In genomic region chr3:160598865-160599264, GRCh38 we compare ENCODE assay signal across 18 cellular contexts. TPM values are rescaled to one million over a fixed set of nuclear protein-coding genes. Genes with fewer than 3 reads are reported as not detected.
DNase-seq lines count a peak whose midpoint lies in the region; ATAC-seq, FAIRE-seq and TF ChIP-seq lines count a peak whose summit lies in the region.
"Had no signal": no experiment of that assay in that cellular context is flagged by ENCODE, and none has a peak within 500 bp of the region (broad histone marks: within the 10 kb centered on the region; RNA-seq: fewer than 3 reads in every experiment).

No MANE protein-coding gene starts in this region.

- DNase-seq in small intestine (peak; percentile 75), NCI-H1105 (lab: John Stamatoyannopoulos, UW) (no peak)
- no peak for DNase-seq in activated CD4-positive, alpha-beta T cell treated with anti-CD3 and anti-CD28 coated beads, Interleukin-2, amount 10 ng/mL, durations not matched to agents 7 days and 5 days
- DNase-seq: C1 segment of cervical spinal cord; Calu3; CD4-positive, alpha-beta memory T cell; COR-L47; DMS53; DMS79 treated with DMSO at 0.1 percent for 48 hours; GF-D8; H9 had no signal

- peak; percentile 28 to 49 for TF ChIP-seq RAD21 in liver (IDR thresholded peaks at IDR 0.05)

- H3K27ac ChIP-seq in liver (ENCODE audit: low read depth in 1 of 2, low read length in 2 of 2): peak overlapping the region; percentile 77 to 89
- H3K27ac ChIP-seq in small intestine (ENCODE audit: low read depth in 1 of 2, low read length in 1 of 2): no peak overlapping the region

- H3K27me3 Mint-ChIP-seq in activated CD4-positive, alpha-beta T cell treated with anti-CD3 and anti-CD28 coated beads, Interleukin-2, amount 10 ng/mL, durations not matched to agents 7 days and 5 days: peaks cover 10% of the 10 kb centered on the region

- H3K4me1 ChIP-seq in liver (ENCODE audit: control insufficient read depth in 4 of 4, insufficient read depth in 4 of 4, low read length in 3 of 4): peaks cover 5 to 31% (median 29%) of the 10 kb centered on the region in 4 donors
- no peaks in the 10 kb centered on the region for H3K4me1 ChIP-seq in small intestine (ENCODE audit: control insufficient read depth in 2 of 2, insufficient read depth in 1 of 2, low read depth in 1 of 2, low read length in 1 of 2)

- ATAC-seq in HG02610 (IDR thresholded peaks at IDR 0.05; ENCODE audit: unreplicated experiment): no peak
- ATAC-seq: GM23338, HCT116 had no signal

- H3K27ac Mint-ChIP-seq in activated CD4-positive, alpha-beta T cell treated with anti-CD3 and anti-CD28 coated beads, Interleukin-2, amount 10 ng/mL, durations not matched to agents 7 days and 5 days: no peak overlapping the region
- H3K27ac Mint-ChIP-seq: CD4-positive, alpha-beta memory T cell; GM23338; H9 had no signal

- no peaks in the 10 kb centered on the region for H3K27me3 ChIP-seq in liver (ENCODE audit: control insufficient read depth in 4 of 4, insufficient read depth in 4 of 4, low read length in 3 of 4)
- no peaks in the 10 kb centered on the region for H3K27me3 ChIP-seq in small intestine (ENCODE audit: control insufficient read depth in 2 of 2, insufficient read depth in 2 of 2, low read length in 2 of 2)

- TF ChIP-seq CTCF in liver (IDR thresholded peaks at IDR 0.05; ENCODE audit: low read depth, low read length, missing input control): no peak

- H3K9me3 ChIP-seq in liver (ENCODE audit: control insufficient read depth in 4 of 4, low read length in 3 of 4) (no peaks in the 10 kb centered on the region), small intestine (ENCODE audit: control insufficient read depth, low read depth) (no peaks in the 10 kb centered on the region)

- POLR2A ChIA-PET in activated CD4-positive, alpha-beta T cell treated with anti-CD3 and anti-CD28 coated beads, Interleukin-2, amount 10 ng/mL, durations not matched to agents 7 days and 5 days (lab: Charles Lee): no interaction called here

- no peak overlapping the region for H3K4me3 Mint-ChIP-seq in activated CD4-positive, alpha-beta T cell treated with anti-CD3 and anti-CD28 coated beads, Interleukin-2, amount 10 ng/mL, durations not matched to agents 7 days and 5 days
- H3K4me3 Mint-ChIP-seq: CD4-positive, alpha-beta memory T cell; GM23338; H9 had no signal

- no peaks in the 10 kb centered on the region for H3K9me3 Mint-ChIP-seq in activated CD4-positive, alpha-beta T cell treated with anti-CD3 and anti-CD28 coated beads, Interleukin-2, amount 10 ng/mL, durations not matched to agents 7 days and 5 days
- H3K9me3 Mint-ChIP-seq: GM23338, H9 had no signal

- CTCF ChIA-PET in activated CD4-positive, alpha-beta T cell treated with anti-CD3 and anti-CD28 coated beads, Interleukin-2, amount 10 ng/mL, durations not matched to agents 7 days and 5 days (lab: Charles Lee): no interaction called here

- no peaks in the 10 kb centered on the region for H3K36me3 Mint-ChIP-seq in activated CD4-positive, alpha-beta T cell treated with anti-CD3 and anti-CD28 coated beads, Interleukin-2, amount 10 ng/mL, durations not matched to agents 7 days and 5 days (ENCODE audit: low read depth)
- H3K36me3 Mint-ChIP-seq: CD4-positive, alpha-beta memory T cell had no signal

- FAIRE-seq in islet of Langerhans (lab: Jason Lieb, UNC) (peak; percentile 55), small intestine (lab: Jason Lieb, UNC) (no peak)
- FAIRE-seq: GM12891, GM18507 had no signal

- H3K4me3 ChIP-seq in liver (ENCODE audit: low read depth in 1 of 3, low read length in 3 of 3) (no peak overlapping the region), small intestine (ENCODE audit: low read depth in 1 of 2, low read length in 2 of 2) (no peak overlapping the region)
- H3K4me3 ChIP-seq: GM23338 had no signal

- H3K4me1 Mint-ChIP-seq in activated CD4-positive, alpha-beta T cell treated with anti-CD3 and anti-CD28 coated beads, Interleukin-2, amount 10 ng/mL, durations not matched to agents 7 days and 5 days: no peaks in the 10 kb centered on the region
- H3K4me1 Mint-ChIP-seq: CD4-positive, alpha-beta memory T cell; GM23338; H9 had no signal

- no peaks in the 10 kb centered on the region for H3K36me3 ChIP-seq in liver (ENCODE audit: control insufficient read depth in 4 of 4, insufficient read depth in 3 of 4, low read depth in 1 of 4, low read length in 3 of 4)
- H3K36me3 ChIP-seq in small intestine (ENCODE audit: control insufficient read depth in 2 of 2, insufficient read depth in 2 of 2, low read length in 2 of 2): no peaks in the 10 kb centered on the region

- no peak overlapping the region for H3K9ac ChIP-seq in liver (ENCODE audit: low read depth in 1 of 2, low read length in 2 of 2)

- WGBS in liver: 32% methylated on average over 2 of the region's 2 CpGs
- WGBS in small intestine, 3 donors: 19 to 59% (median 33%) methylated on average over 2 of the region's 2 CpGs

TF ChIP-seq in liver, 16 proteins besides CTCF, POLR2A, EP300 and RAD21:
- TF ChIP-seq, protein P1, sequence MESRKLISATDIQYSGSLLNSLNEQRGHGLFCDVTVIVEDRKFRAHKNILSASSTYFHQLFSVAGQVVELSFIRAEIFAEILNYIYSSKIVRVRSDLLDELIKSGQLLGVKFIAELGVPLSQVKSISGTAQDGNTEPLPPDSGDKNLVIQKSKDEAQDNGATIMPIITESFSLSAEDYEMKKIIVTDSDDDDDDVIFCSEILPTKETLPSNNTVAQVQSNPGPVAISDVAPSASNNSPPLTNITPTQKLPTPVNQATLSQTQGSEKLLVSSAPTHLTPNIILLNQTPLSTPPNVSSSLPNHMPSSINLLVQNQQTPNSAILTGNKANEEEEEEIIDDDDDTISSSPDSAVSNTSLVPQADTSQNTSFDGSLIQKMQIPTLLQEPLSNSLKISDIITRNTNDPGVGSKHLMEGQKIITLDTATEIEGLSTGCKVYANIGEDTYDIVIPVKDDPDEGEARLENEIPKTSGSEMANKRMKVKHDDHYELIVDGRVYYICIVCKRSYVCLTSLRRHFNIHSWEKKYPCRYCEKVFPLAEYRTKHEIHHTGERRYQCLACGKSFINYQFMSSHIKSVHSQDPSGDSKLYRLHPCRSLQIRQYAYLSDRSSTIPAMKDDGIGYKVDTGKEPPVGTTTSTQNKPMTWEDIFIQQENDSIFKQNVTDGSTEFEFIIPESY (IDR thresholded peaks at IDR 0.05): peak; percentile 48
- TF ChIP-seq MAX (IDR thresholded peaks at IDR 0.05) (peak; percentile 61), HNF4A (conservative IDR thresholded peaks at IDR 0.05) (peak; percentile 98 to 99), EGR1 (IDR thresholded peaks at IDR 0.05; ENCODE audit: low read depth in 2 of 2) (no peak), HNF4G (IDR thresholded peaks at IDR 0.05) (peak; percentile 87), NR2F2 (IDR thresholded peaks at IDR 0.05) (no peak), RXRA (IDR thresholded peaks at IDR 0.05) (peak; percentile 61 to 72), TAF1 (conservative IDR thresholded peaks at IDR 0.05) (no peak), YY1 (IDR thresholded peaks at IDR 0.05) (peak; percentile 73), FOXA1 (IDR thresholded peaks at IDR 0.05) (peak; percentile 45), FOXA2 (IDR thresholded peaks at IDR 0.05) (peak; percentile 46), SP1 (IDR thresholded peaks at IDR 0.05) (peak; percentile 92), GABPA (IDR thresholded peaks at IDR 0.05 in 1 of 2, conservative IDR thresholded peaks at IDR 0.05 in 1 of 2) (no peak), JUND (IDR thresholded peaks at IDR 0.05) (peak; percentile 51 to 89)
- TF ChIP-seq, protein P2, sequence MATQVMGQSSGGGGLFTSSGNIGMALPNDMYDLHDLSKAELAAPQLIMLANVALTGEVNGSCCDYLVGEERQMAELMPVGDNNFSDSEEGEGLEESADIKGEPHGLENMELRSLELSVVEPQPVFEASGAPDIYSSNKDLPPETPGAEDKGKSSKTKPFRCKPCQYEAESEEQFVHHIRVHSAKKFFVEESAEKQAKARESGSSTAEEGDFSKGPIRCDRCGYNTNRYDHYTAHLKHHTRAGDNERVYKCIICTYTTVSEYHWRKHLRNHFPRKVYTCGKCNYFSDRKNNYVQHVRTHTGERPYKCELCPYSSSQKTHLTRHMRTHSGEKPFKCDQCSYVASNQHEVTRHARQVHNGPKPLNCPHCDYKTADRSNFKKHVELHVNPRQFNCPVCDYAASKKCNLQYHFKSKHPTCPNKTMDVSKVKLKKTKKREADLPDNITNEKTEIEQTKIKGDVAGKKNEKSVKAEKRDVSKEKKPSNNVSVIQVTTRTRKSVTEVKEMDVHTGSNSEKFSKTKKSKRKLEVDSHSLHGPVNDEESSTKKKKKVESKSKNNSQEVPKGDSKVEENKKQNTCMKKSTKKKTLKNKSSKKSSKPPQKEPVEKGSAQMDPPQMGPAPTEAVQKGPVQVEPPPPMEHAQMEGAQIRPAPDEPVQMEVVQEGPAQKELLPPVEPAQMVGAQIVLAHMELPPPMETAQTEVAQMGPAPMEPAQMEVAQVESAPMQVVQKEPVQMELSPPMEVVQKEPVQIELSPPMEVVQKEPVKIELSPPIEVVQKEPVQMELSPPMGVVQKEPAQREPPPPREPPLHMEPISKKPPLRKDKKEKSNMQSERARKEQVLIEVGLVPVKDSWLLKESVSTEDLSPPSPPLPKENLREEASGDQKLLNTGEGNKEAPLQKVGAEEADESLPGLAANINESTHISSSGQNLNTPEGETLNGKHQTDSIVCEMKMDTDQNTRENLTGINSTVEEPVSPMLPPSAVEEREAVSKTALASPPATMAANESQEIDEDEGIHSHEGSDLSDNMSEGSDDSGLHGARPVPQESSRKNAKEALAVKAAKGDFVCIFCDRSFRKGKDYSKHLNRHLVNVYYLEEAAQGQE (IDR thresholded peaks at IDR 0.05): peak; percentile 85
- TF ChIP-seq, protein P3, sequence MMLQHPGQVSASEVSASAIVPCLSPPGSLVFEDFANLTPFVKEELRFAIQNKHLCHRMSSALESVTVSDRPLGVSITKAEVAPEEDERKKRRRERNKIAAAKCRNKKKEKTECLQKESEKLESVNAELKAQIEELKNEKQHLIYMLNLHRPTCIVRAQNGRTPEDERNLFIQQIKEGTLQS (IDR thresholded peaks at IDR 0.05): peak; percentile 72

RNA-seq across cellular contexts. Expression of gene KPNA4, which starts 33.5 kb away (rescaled TPM):
- total RNA-seq in liver: 10 to 100 TPM; 13.8 to 14.1 TPM
- polyA plus RNA-seq in liver (1 to 10 TPM; 6.1 to 6.7 TPM), small intestine (10 to 100 TPM; 12.7 to 13.2 (median 13.0) TPM)
- 10 to 100 TPM; 38.6 to 53.7 TPM for total RNA-seq in activated CD4-positive, alpha-beta T cell treated with anti-CD3 and anti-CD28 coated beads, Interleukin-2, amount 10 ng/mL, durations not matched to agents 7 days and 5 days

Comparison
In these comparisons a context has a peak if more than half of its experiments do, and no peak if none do; other contexts are left out.
1. H3K27ac ChIP-seq: peak in liver (2 of 2); none in small intestine (0 of 2).